8 cellular contexts compared by ENCODE assay signal in genomic region chr20:23143098-23143497, GRCh38. TPM values are rescaled to one million over a fixed set of nuclear protein-coding genes. Genes with fewer than 3 reads are reported as not detected.
DNase-seq lines count a peak whose midpoint lies in the region; ATAC-seq, FAIRE-seq and TF ChIP-seq lines count a peak whose summit lies in the region.

No MANE protein-coding gene starts in this region.

- peak overlapping the region; percentile 47 for H3K9ac ChIP-seq in astrocyte (ENCODE audit: low read length)

- peak overlapping the region; percentile 75 for H3K4me2 ChIP-seq in astrocyte (ENCODE audit: low read length)

- TF ChIP-seq POLR2A in NB4 (IDR thresholded peaks at IDR 0.05; ENCODE audit: extremely low read depth, insufficient read length) (no peak), vagina (IDR thresholded peaks at IDR 0.05) (no peak)

- H3K4me1 ChIP-seq in CD4-positive, CD25-positive, alpha-beta regulatory T cell (ENCODE audit: control insufficient read depth, insufficient read depth, low read length, poor library complexity, severe bottlenecking): peaks cover 20% of the 10 kb centered on the region
- H3K4me1 ChIP-seq in astrocyte (ENCODE audit: insufficient read depth, low read length) (peaks cover 64% of the 10 kb centered on the region), vagina (peaks cover 50% of the 10 kb centered on the region)

- no peak overlapping the region for H3K27ac ChIP-seq in CD4-positive, CD25-positive, alpha-beta regulatory T cell (ENCODE audit: insufficient read depth, low read length, poor library complexity, severe bottlenecking)
- H3K27ac ChIP-seq in astrocyte (ENCODE audit: low read depth, low read length): peak overlapping the region; percentile 71
- H3K27ac ChIP-seq in vagina: peak overlapping the region; percentile 68

- H3K79me2 ChIP-seq in astrocyte (ENCODE audit: insufficient read depth, low read length): no peaks in the 10 kb centered on the region

- H3K27me3 Mint-ChIP-seq in CD4-positive, CD25-positive, alpha-beta regulatory T cell: peaks cover 4% of the 10 kb centered on the region
- H3K27me3 Mint-ChIP-seq in astrocyte (ENCODE audit: low read depth, unreplicated experiment): no peaks in the 10 kb centered on the region

- peak overlapping the region; percentile 2 for H3K4me3 ChIP-seq in CD4-positive, CD25-positive, alpha-beta regulatory T cell (ENCODE audit: low read depth, low read length)
- H3K4me3 ChIP-seq in NB4 (ENCODE audit: low read depth, low read length): no peak overlapping the region
- no peak overlapping the region for H3K4me3 ChIP-seq in astrocyte (ENCODE audit: insufficient read depth, low read depth, low read length)
- no peak overlapping the region for H3K4me3 ChIP-seq in vagina

- DNase-seq in CD4-positive, CD25-positive, alpha-beta regulatory T cell: peak in 1 of 3 donors; percentile 54
- peak; percentile 92 for DNase-seq in NB4 (ENCODE audit: low read depth)
- DNase-seq in astrocyte (ENCODE audit: low read depth): peak; percentile 79
- no peak for DNase-seq in left colon
- DNase-seq in vagina (ENCODE audit: extremely low spot score in 2 of 2): no peak
- no peak for DNase-seq in Ammon's horn (ENCODE audit: low spot score)

- no peaks in the 10 kb centered on the region for H3K36me3 ChIP-seq in CD4-positive, CD25-positive, alpha-beta regulatory T cell (ENCODE audit: control insufficient read depth, insufficient read depth, low read length)
- H3K36me3 ChIP-seq in astrocyte (ENCODE audit: insufficient read depth, low read length): no peaks in the 10 kb centered on the region
- H3K36me3 ChIP-seq in vagina: no peaks in the 10 kb centered on the region

- no peaks in the 10 kb centered on the region for H3K9me3 ChIP-seq in CD4-positive, CD25-positive, alpha-beta regulatory T cell (ENCODE audit: control insufficient read depth in 2 of 2, low read length in 2 of 2)
- H3K9me3 ChIP-seq in astrocyte (ENCODE audit: insufficient read depth, low read depth, low read length) (no peaks in the 10 kb centered on the region), vagina (no peaks in the 10 kb centered on the region)

- no peaks in the 10 kb centered on the region for H3K9me3 Mint-ChIP-seq in CD4-positive, CD25-positive, alpha-beta regulatory T cell
- H3K9me3 Mint-ChIP-seq in astrocyte (ENCODE audit: unreplicated experiment): no peaks in the 10 kb centered on the region

- peak overlapping the region in 1 of 3 donors; percentile 67 for H3K27ac Mint-ChIP-seq in CD4-positive, CD25-positive, alpha-beta regulatory T cell
- H3K27ac Mint-ChIP-seq in astrocyte (ENCODE audit: unreplicated experiment): peak overlapping the region; percentile 37

- no peak overlapping the region for H2AFZ ChIP-seq in astrocyte (ENCODE audit: low read depth, low read length)

- intact Hi-C loops in left colon (cut with DNase I, micrococcal nuclease) (no loop called here), vagina (cut with DNase I) (loop anchor here (10.0 kb wide), 1 partner anchor 58 kb away; the partner anchor contains the start of gene CD93)

- H3K4me3 Mint-ChIP-seq in CD4-positive, CD25-positive, alpha-beta regulatory T cell: peak overlapping the region in 1 of 4 donors; percentile 51
- H3K4me3 Mint-ChIP-seq in astrocyte (ENCODE audit: unreplicated experiment): no peak overlapping the region

- FAIRE-seq in astrocyte (lab: Jason Lieb, UNC): no peak

- no peaks in the 10 kb centered on the region for H4K20me1 ChIP-seq in astrocyte (ENCODE audit: insufficient read depth, low read length)

- H3K27me3 ChIP-seq in CD4-positive, CD25-positive, alpha-beta regulatory T cell (ENCODE audit: control insufficient read depth, insufficient read depth, low read length): no peaks in the 10 kb centered on the region
- H3K27me3 ChIP-seq in astrocyte (ENCODE audit: insufficient read depth, low read length) (no peaks in the 10 kb centered on the region), vagina (no peaks in the 10 kb centered on the region)

- no peaks in the 10 kb centered on the region for H3K36me3 Mint-ChIP-seq in CD4-positive, CD25-positive, alpha-beta regulatory T cell
- H3K36me3 Mint-ChIP-seq in astrocyte (ENCODE audit: low read depth, unreplicated experiment): no peaks in the 10 kb centered on the region

- peaks cover 6 to 40% (median 19%) of the 10 kb centered on the region in 4 donors for H3K4me1 Mint-ChIP-seq in CD4-positive, CD25-positive, alpha-beta regulatory T cell
- H3K4me1 Mint-ChIP-seq in astrocyte (ENCODE audit: low read depth, unreplicated experiment): peaks cover 35% of the 10 kb centered on the region

- ATAC-seq in CD4-positive, CD25-positive, alpha-beta regulatory T cell (ENCODE audit: low read depth in 2 of 2): no peak
- peak; percentile 57 for ATAC-seq in left colon
- no peak for ATAC-seq in HG03135 (IDR thresholded peaks at IDR 0.05; ENCODE audit: unreplicated experiment)
- no peak for ATAC-seq in HG03196 (IDR thresholded peaks at IDR 0.05; ENCODE audit: unreplicated experiment)

- TF ChIP-seq CTCF in NB4 (IDR thresholded peaks at IDR 0.05; ENCODE audit: low read depth, low read length) (no peak), astrocyte (IDR thresholded peaks at IDR 0.05; ENCODE audit: insufficient read depth, low read depth, low read length) (no peak), vagina (IDR thresholded peaks at IDR 0.05) (no peak)

RNA-seq across cellular contexts. Expression of gene CD93, which starts 57.0 kb away (rescaled TPM):
- total RNA-seq in CD4-positive, CD25-positive, alpha-beta regulatory T cell: 3.3 TPM
- polyA plus RNA-seq in CD4-positive, CD25-positive, alpha-beta regulatory T cell: under 1 TPM; 0.12 to 0.33 (median 0.26) TPM
- total RNA-seq in astrocyte (0.02 TPM in 1 of 2 replicates, not detected in the other), left colon (10 to 100 TPM in 1 of 2 donors, 1 to 10 TPM in 1; 9.0 to 14.2 TPM), vagina (45.4 TPM)

Comparison
In these comparisons a context has a peak if more than half of its experiments do, and no peak if none do; other contexts are left out.
1. DNase-seq: peak in NB4 (single experiment) and astrocyte (single experiment); none in left colon (0 of 2), vagina (0 of 2) and Ammon's horn (single experiment).